ENCODE assay signal across 2 cellular contexts in genomic region chr15:57316451-57316850, GRCh38.
TF ChIP-seq lines count a peak whose summit lies in the region.

No MANE protein-coding gene starts in this region.

TF ChIP-seq in IMR-90, 13 proteins besides CTCF, POLR2A, EP300 and RAD21:
- TF ChIP-seq RCOR1 (IDR thresholded peaks at IDR 0.05; ENCODE audit: insufficient replicate concordance, low read length): no peak
- TF ChIP-seq CHD1 (IDR thresholded peaks at IDR 0.05; ENCODE audit: low read depth, low read length): no peak
- TF ChIP-seq, protein P1, sequence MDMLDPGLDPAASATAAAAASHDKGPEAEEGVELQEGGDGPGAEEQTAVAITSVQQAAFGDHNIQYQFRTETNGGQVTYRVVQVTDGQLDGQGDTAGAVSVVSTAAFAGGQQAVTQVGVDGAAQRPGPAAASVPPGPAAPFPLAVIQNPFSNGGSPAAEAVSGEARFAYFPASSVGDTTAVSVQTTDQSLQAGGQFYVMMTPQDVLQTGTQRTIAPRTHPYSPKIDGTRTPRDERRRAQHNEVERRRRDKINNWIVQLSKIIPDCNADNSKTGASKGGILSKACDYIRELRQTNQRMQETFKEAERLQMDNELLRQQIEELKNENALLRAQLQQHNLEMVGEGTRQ (IDR thresholded peaks at IDR 0.05; ENCODE audit: low read depth, low read length): no peak
- TF ChIP-seq MXI1 (IDR thresholded peaks at IDR 0.05; ENCODE audit: borderline replicate concordance, low read depth, low read length): no peak
- no peak for TF ChIP-seq SMC3 (IDR thresholded peaks at IDR 0.05; ENCODE audit: low read depth, low read length)
- no peak for TF ChIP-seq RFX5 (IDR thresholded peaks at IDR 0.05; ENCODE audit: low read depth, low read length)
- no peak for TF ChIP-seq ELK1 (IDR thresholded peaks at IDR 0.05; ENCODE audit: borderline replicate concordance, low read depth, low read length)
- no peak for TF ChIP-seq BHLHE40 (IDR thresholded peaks at IDR 0.05; ENCODE audit: low read depth, low read length)
- TF ChIP-seq FOS (IDR thresholded peaks at IDR 0.05; ENCODE audit: low read depth, low read length): no peak
- TF ChIP-seq MAZ (IDR thresholded peaks at IDR 0.05; ENCODE audit: borderline replicate concordance, low read depth, low read length): no peak
- no peak for TF ChIP-seq CEBPB (IDR thresholded peaks at IDR 0.05; ENCODE audit: low read depth, low read length)

TF ChIP-seq in K562, 482 proteins besides CTCF, POLR2A, EP300 and RAD21:
- no peak for TF ChIP-seq ZNF444 (CRISPR knock-in tag; IDR thresholded peaks at IDR 0.05)
- TF ChIP-seq ZEB2 (IDR thresholded peaks at IDR 0.05): no peak
- no peak for TF ChIP-seq ZBTB26 (CRISPR knock-in tag; IDR thresholded peaks at IDR 0.05)
- no peak for TF ChIP-seq DMBX1 (CRISPR knock-in tag; IDR thresholded peaks at IDR 0.05; ENCODE audit: borderline replicate concordance)
- TF ChIP-seq RNF2 (IDR thresholded peaks at IDR 0.05): no peak
- TF ChIP-seq, protein P2, sequence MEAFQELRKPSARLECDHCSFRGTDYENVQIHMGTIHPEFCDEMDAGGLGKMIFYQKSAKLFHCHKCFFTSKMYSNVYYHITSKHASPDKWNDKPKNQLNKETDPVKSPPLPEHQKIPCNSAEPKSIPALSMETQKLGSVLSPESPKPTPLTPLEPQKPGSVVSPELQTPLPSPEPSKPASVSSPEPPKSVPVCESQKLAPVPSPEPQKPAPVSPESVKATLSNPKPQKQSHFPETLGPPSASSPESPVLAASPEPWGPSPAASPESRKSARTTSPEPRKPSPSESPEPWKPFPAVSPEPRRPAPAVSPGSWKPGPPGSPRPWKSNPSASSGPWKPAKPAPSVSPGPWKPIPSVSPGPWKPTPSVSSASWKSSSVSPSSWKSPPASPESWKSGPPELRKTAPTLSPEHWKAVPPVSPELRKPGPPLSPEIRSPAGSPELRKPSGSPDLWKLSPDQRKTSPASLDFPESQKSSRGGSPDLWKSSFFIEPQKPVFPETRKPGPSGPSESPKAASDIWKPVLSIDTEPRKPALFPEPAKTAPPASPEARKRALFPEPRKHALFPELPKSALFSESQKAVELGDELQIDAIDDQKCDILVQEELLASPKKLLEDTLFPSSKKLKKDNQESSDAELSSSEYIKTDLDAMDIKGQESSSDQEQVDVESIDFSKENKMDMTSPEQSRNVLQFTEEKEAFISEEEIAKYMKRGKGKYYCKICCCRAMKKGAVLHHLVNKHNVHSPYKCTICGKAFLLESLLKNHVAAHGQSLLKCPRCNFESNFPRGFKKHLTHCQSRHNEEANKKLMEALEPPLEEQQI (IDR thresholded peaks at IDR 0.05): no peak
- no peak for TF ChIP-seq ARID3B (CRISPR knock-in tag; IDR thresholded peaks at IDR 0.05; ENCODE audit: borderline replicate concordance)
- TF ChIP-seq NELFE (IDR thresholded peaks at IDR 0.05; ENCODE audit: insufficient read depth, insufficient read length): no peak
- TF ChIP-seq HMG20B (CRISPR knock-in tag; IDR thresholded peaks at IDR 0.05): no peak
